ENCODE assay signal across 14 cellular contexts in the genomic region with DNA sequence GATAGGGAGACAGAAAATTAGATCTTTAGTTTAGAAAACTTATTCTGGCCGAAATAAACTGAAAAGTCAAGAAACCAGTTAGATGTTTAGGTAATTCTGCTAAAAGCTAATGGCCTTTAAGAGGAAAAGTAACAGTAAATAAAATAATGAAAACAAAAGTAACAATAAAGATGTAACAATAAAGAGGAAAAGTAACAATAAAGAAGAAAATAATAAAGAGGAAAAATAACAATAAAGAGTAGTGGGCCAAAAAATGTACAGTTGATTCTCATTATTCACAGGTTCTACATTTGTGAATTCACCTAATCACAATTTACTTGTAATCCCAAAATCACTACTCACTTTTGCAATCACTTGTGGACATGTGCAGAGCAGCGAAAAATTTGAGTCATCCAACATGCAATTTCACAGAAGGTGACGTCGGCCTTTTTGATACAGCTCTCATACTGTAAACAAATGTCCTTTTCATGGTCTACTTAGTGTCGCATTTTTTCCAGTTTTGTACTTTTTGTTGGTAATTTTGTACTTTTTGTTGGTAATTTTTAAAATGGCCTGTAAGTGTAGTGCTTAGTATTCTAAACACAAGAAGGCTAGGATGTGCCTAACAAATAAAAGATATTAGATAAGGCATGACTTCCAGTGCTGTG. TPM values are rescaled to one million over a fixed set of nuclear protein-coding genes. Genes with fewer than 3 reads are reported as not detected.
DNase-seq lines count a peak whose midpoint lies in the region; ATAC-seq and TF ChIP-seq lines count a peak whose summit lies in the region.
"Had no signal": no experiment of that assay in that cellular context is flagged by ENCODE, and none has a peak within 500 bp of the region (broad histone marks: within the 10 kb centered on the region; RNA-seq: fewer than 3 reads in every experiment).

No MANE protein-coding gene starts in this region.

- peaks cover 29% of the 10 kb centered on the region for H3K36me3 Mint-ChIP-seq in natural killer cell treated with Interleukin-12 subunit alpha and Interleukin-12 subunit beta and Interleukin-15 and Interleukin-18, amount 100 ng/mL, for 72 hours
- H3K36me3 Mint-ChIP-seq in natural killer cell (no peaks in the 10 kb centered on the region), CD14-positive monocyte (peaks cover 51 to 78% of the 10 kb centered on the region in 2 donors)
- H3K36me3 Mint-ChIP-seq in activated CD4-positive, alpha-beta T cell treated with anti-CD3 and anti-CD28 coated beads, Interleukin-2, amount 10 ng/mL, durations not matched to agents 7 days and 5 days (ENCODE audit: low read depth): peaks cover 51% of the 10 kb centered on the region

- H3K27me3 Mint-ChIP-seq in natural killer cell treated with Interleukin-12 subunit alpha and Interleukin-12 subunit beta and Interleukin-15 and Interleukin-18, amount 100 ng/mL, for 72 hours: no peaks in the 10 kb centered on the region
- H3K27me3 Mint-ChIP-seq in natural killer cell (ENCODE audit: low read depth in 2 of 2) (no peaks in the 10 kb centered on the region), CD14-positive monocyte (ENCODE audit: low read depth in 3 of 3) (peaks cover 0 to 1% (median 0%) of the 10 kb centered on the region in 3 donors)
- H3K27me3 Mint-ChIP-seq in activated CD4-positive, alpha-beta T cell treated with anti-CD3 and anti-CD28 coated beads, Interleukin-2, amount 10 ng/mL, durations not matched to agents 7 days and 5 days: no peaks in the 10 kb centered on the region
- H3K27me3 Mint-ChIP-seq: activated B cell treated with CpG ODN at 0.5 μM for 24 hours had no signal

- no peaks in the 10 kb centered on the region for H3K9me3 Mint-ChIP-seq in natural killer cell treated with Interleukin-12 subunit alpha and Interleukin-12 subunit beta and Interleukin-15 and Interleukin-18, amount 100 ng/mL, for 72 hours
- H3K9me3 Mint-ChIP-seq in natural killer cell (no peaks in the 10 kb centered on the region), CD14-positive monocyte (no peaks in the 10 kb centered on the region)
- H3K9me3 Mint-ChIP-seq in activated CD4-positive, alpha-beta T cell treated with anti-CD3 and anti-CD28 coated beads, Interleukin-2, amount 10 ng/mL, durations not matched to agents 7 days and 5 days: no peaks in the 10 kb centered on the region
- H3K9me3 Mint-ChIP-seq: activated B cell treated with CpG ODN at 0.5 μM for 24 hours had no signal

- TF ChIP-seq CTCF in natural killer cell (IDR thresholded peaks at IDR 0.05) (no peak), dorsolateral prefrontal cortex (IDR thresholded peaks at IDR 0.05 in 54 of 56, conservative IDR thresholded peaks at IDR 0.05 in 2 of 56; ENCODE audit: low read depth in 1 of 56, partially characterized antibody in 56 of 56) (no peak), CD14-positive monocyte (IDR thresholded peaks at IDR 0.05) (no peak)

- H3K4me3 ChIP-seq in dorsolateral prefrontal cortex: peak overlapping the region in 20 of 59 donors; percentile 0 to 42 (median 18)
- H3K4me3 ChIP-seq: SK-N-MC had no signal

- H3K27ac ChIP-seq in dorsolateral prefrontal cortex: peak overlapping the region in 53 of 59 donors; percentile 3 to 94 (median 77)
- peak overlapping the region; percentile 49 for H3K27ac ChIP-seq in substantia nigra (ENCODE audit: low read depth, low read length, poor library complexity, severe bottlenecking)
- H3K27ac ChIP-seq: SK-N-MC had no signal

- H3K4me3 Mint-ChIP-seq in natural killer cell treated with Interleukin-12 subunit alpha and Interleukin-12 subunit beta and Interleukin-15 and Interleukin-18, amount 100 ng/mL, for 72 hours: peak overlapping the region; percentile 66
- H3K4me3 Mint-ChIP-seq in natural killer cell: no peak overlapping the region
- peak overlapping the region; percentile 22 for H3K4me3 Mint-ChIP-seq in activated CD4-positive, alpha-beta T cell treated with anti-CD3 and anti-CD28 coated beads, Interleukin-2, amount 10 ng/mL, durations not matched to agents 7 days and 5 days
- H3K4me3 Mint-ChIP-seq in CD14-positive monocyte: no peak overlapping the region

- intact Hi-C loops in natural killer cell (cut with micrococcal nuclease): no loop called here
- intact Hi-C loops in dorsolateral prefrontal cortex (cut with DNase I): no loop called here
- intact Hi-C loops in CD14-positive monocyte (cut with micrococcal nuclease): no loop called here

- H3K4me1 Mint-ChIP-seq in natural killer cell treated with Interleukin-12 subunit alpha and Interleukin-12 subunit beta and Interleukin-15 and Interleukin-18, amount 100 ng/mL, for 72 hours (ENCODE audit: low read depth in 2 of 2): peaks cover 14 to 44% of the 10 kb centered on the region in 2 donors
- H3K4me1 Mint-ChIP-seq in natural killer cell: peaks cover 7 to 8% of the 10 kb centered on the region in 2 donors
- peaks cover 41% of the 10 kb centered on the region for H3K4me1 Mint-ChIP-seq in activated CD4-positive, alpha-beta T cell treated with anti-CD3 and anti-CD28 coated beads, Interleukin-2, amount 10 ng/mL, durations not matched to agents 7 days and 5 days
- no peaks in the 10 kb centered on the region for H3K4me1 Mint-ChIP-seq in CD14-positive monocyte

- POLR2A ChIA-PET in activated CD4-positive, alpha-beta T cell treated with anti-CD3 and anti-CD28 coated beads, Interleukin-2, amount 10 ng/mL, durations not matched to agents 7 days and 5 days (lab: Charles Lee): interaction anchor here (0.6 kb wide), 2 partner anchors 90 to 132 kb away, joined by 3 to 4 read pairs; no protein-coding TSS in a partner anchor

- no peak for DNase-seq in natural killer cell treated with Interleukin-12 subunit alpha and Interleukin-12 subunit beta and Interleukin-15 and Interleukin-18, amount 100 ng/mL, for 72 hours (ENCODE audit: low spot score)
- DNase-seq in natural killer cell (no peak), dorsolateral prefrontal cortex (no peak), substantia nigra (lab: John Stamatoyannopoulos, UW) (no peak), iPS-NIHi7 (ENCODE audit: extremely low spot score) (no peak), CD14-positive monocyte (ENCODE audit: low spot score) (no peak)
- DNase-seq in activated CD4-positive, alpha-beta T cell treated with anti-CD3 and anti-CD28 coated beads, Interleukin-2, amount 10 ng/mL, durations not matched to agents 7 days and 5 days: no peak
- DNase-seq: activated B cell treated with CpG ODN at 0.5 μM for 24 hours, AML-193, cortex of kidney, KG1, NCI-H2081 had no signal

- ATAC-seq in natural killer cell treated with Interleukin-12 subunit alpha and Interleukin-12 subunit beta and Interleukin-15 and Interleukin-18, amount 100 ng/mL, for 72 hours: peak in 1 of 2 donors; percentile 76
- ATAC-seq in natural killer cell (no peak), GM19455 (IDR thresholded peaks at IDR 0.05; ENCODE audit: unreplicated experiment) (no peak)

- H3K27me3 ChIP-seq in dorsolateral prefrontal cortex: no peaks in the 10 kb centered on the region

- peak overlapping the region; percentile 63 to 82 for H3K27ac Mint-ChIP-seq in natural killer cell treated with Interleukin-12 subunit alpha and Interleukin-12 subunit beta and Interleukin-15 and Interleukin-18, amount 100 ng/mL, for 72 hours
- peak overlapping the region in 1 of 2 donors; percentile 1 for H3K27ac Mint-ChIP-seq in natural killer cell
- H3K27ac Mint-ChIP-seq in activated CD4-positive, alpha-beta T cell treated with anti-CD3 and anti-CD28 coated beads, Interleukin-2, amount 10 ng/mL, durations not matched to agents 7 days and 5 days: peak overlapping the region; percentile 51
- H3K27ac Mint-ChIP-seq in CD14-positive monocyte: peak overlapping the region in 3 of 7 donors; percentile 1 to 59 (median 38)

- CTCF ChIA-PET in activated CD4-positive, alpha-beta T cell treated with anti-CD3 and anti-CD28 coated beads, Interleukin-2, amount 10 ng/mL, durations not matched to agents 7 days and 5 days (lab: Charles Lee): interaction anchor here (1.0 kb wide), 1 partner anchor 10 kb away, joined by 3 read pairs; no protein-coding TSS in a partner anchor

RNA-seq across cellular contexts. Expression of gene HBS1L, which starts 24.0 kb away (rescaled TPM):
- 100 to 1,000 TPM; 137 to 215 TPM for total RNA-seq in natural killer cell treated with Interleukin-12 subunit alpha and Interleukin-12 subunit beta and Interleukin-15 and Interleukin-18, amount 100 ng/mL, for 72 hours
- total RNA-seq in natural killer cell: 10 to 100 TPM; 75.3 to 82.2 (median 80.1) TPM
- total RNA-seq in activated CD4-positive, alpha-beta T cell treated with anti-CD3 and anti-CD28 coated beads, Interleukin-2, amount 10 ng/mL, durations not matched to agents 7 days and 5 days: 10 to 100 TPM; 71.5 to 74.7 TPM
- 100 to 1,000 TPM in 100 of 120 experiments, 10 to 100 TPM in 20; 67.2 to 187 (median 115) TPM for total RNA-seq in dorsolateral prefrontal cortex
- 10 to 100 TPM; 36.3 to 48.9 TPM for polyA plus RNA-seq in CD14-positive monocyte

Comparison
In these comparisons a context has a peak if more than half of its experiments do, and no peak if none do; other contexts are left out.
1. H3K4me3 Mint-ChIP-seq: peak in natural killer cell treated with Interleukin-12 subunit alpha and Interleukin-12 subunit beta and Interleukin-15 and Interleukin-18, amount 100 ng/mL, for 72 hours (single experiment) and activated CD4-positive, alpha-beta T cell treated with anti-CD3 and anti-CD28 coated beads, Interleukin-2, amount 10 ng/mL, durations not matched to agents 7 days and 5 days (single experiment); none in natural killer cell (single experiment) and CD14-positive monocyte (0 of 2).